In the genomic region with DNA sequence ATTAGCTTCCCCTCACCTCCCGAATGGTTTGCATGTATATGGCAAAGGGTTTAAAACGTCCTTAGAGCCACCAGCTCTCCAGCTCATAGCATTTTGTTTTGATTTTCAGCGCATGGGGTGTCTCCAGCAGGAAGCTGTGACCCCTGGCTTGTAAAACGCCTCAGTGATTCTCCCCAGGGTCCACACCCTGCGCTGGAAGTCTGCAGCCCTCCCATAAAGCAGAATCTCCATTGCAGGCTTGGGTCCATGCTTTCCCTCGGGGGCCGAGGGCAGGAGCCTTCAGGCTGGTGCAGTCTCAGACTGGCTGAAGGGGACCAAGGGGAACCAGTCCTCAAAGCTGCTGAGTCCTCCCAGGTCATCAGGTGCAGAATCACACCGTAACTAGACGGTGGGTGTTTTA, we compare ENCODE assay signal across 16 cellular contexts.
"Had no signal": no experiment of that assay in that cellular context is flagged by ENCODE, and none has a peak within 500 bp of the region (broad histone marks: within the 10 kb centered on the region; RNA-seq: fewer than 3 reads in every experiment).

No MANE protein-coding gene starts in this region.

- ATAC-seq: activated CD8-positive, alpha-beta T cell treated with anti-CD3 and anti-CD28 coated beads for 36 hours; effector memory CD8-positive, alpha-beta T cell; gastrocnemius medialis; stimulated activated effector memory CD8-positive, alpha-beta T cell treated with anti-CD3 and anti-CD28 coated beads, Interleukin-12 subunit alpha, Interleukin-12 subunit beta, amount 100 ng/mL, for 72 hours; stimulated activated naive CD8-positive, alpha-beta T cell treated with anti-CD3 and anti-CD28 coated beads, Interleukin-15, amount 100 ng/mL, for 72 hours; T-helper 17 cell had no signal

- H3K27ac ChIP-seq: dorsolateral prefrontal cortex, esophagus squamous epithelium, gastrocnemius medialis, tibial artery had no signal

- DNase-seq: activated CD4-positive, alpha-beta T cell treated with anti-CD3 and anti-CD28 coated beads for 48 hours; activated CD8-positive, alpha-beta T cell treated with anti-CD3 and anti-CD28 coated beads for 36 hours; activated naive CD4-positive, alpha-beta T cell treated with Interleukin-2 at 50 U/mL for 16 hours; activated naive CD8-positive, alpha-beta T cell treated with anti-CD3 and anti-CD28 coated beads for 36 hours; effector memory CD8-positive, alpha-beta T cell; esophagus squamous epithelium; gastrocnemius medialis; hippocampal formation; kidney glomerular epithelial cell; occipital lobe; SW 1271; T-helper 17 cell had no signal

- H3K4me3 ChIP-seq: dorsolateral prefrontal cortex, esophagus squamous epithelium, gastrocnemius medialis, tibial artery had no signal

- H3K9me3 ChIP-seq: esophagus squamous epithelium, gastrocnemius medialis, tibial artery had no signal

- H3K36me3 ChIP-seq: esophagus squamous epithelium, gastrocnemius medialis had no signal

- H3K27me3 ChIP-seq: gastrocnemius medialis, tibial artery had no signal
